10 cellular contexts compared by ENCODE assay signal in the genomic region with DNA sequence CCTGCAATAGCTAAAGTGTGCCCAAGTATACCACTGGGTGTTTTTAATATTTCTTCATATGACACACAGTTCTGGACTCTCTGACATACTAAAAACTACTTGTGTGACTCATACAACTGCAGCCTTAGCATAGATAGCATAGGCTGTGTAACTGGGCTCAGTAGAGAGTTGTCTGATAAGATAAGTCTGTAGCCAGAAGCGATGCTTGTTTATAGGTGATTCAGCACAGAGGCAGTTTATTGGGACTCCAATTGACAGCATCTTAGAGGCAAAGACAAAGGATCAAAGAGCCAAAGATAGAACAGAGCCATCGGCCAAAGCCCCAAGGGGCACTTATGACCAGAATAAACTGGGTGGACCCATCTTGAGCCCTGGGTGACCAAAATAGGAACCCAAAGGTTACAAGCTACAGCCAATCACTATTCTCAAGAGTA. TPM values are rescaled to one million over a fixed set of nuclear protein-coding genes. Genes with fewer than 3 reads are reported as not detected.
A peak's percentile ranks its signal among the peaks of the same experiment; 100 is the strongest.
DNase-seq lines count a peak whose midpoint lies in the region; ATAC-seq lines count a peak whose summit lies in the region.
"Had no signal": no experiment of that assay in that cellular context is flagged by ENCODE, and none has a peak within 500 bp of the region (broad histone marks: within the 10 kb centered on the region; RNA-seq: fewer than 3 reads in every experiment).

No MANE protein-coding gene starts in this region.

- no peaks in the 10 kb centered on the region for H3K27me3 Mint-ChIP-seq in activated naive CD4-positive, alpha-beta T cell treated with anti-CD3 and anti-CD28 coated beads for 36 hours (ENCODE audit: low read depth)
- no peaks in the 10 kb centered on the region for H3K27me3 Mint-ChIP-seq in activated CD4-positive, alpha-beta memory T cell treated with anti-CD3 and anti-CD28 coated beads for 36 hours
- H3K27me3 Mint-ChIP-seq: brain had no signal

- CTCF ChIA-PET in activated naive CD4-positive, alpha-beta T cell treated with anti-CD3 and anti-CD28 coated beads for 36 hours (lab: Charles Lee), result interaction anchor here (1.4 to 4.0 kb wide), 2 partner anchors 15 to 36 kb away, joined by 3 to 14 read pairs; no protein-coding TSS in a partner anchor
- CTCF ChIA-PET in activated CD4-positive, alpha-beta memory T cell treated with anti-CD3 and anti-CD28 coated beads for 36 hours (lab: Charles Lee), result interaction anchor here (1.0 to 1.4 kb wide), 4 partner anchors 36 to 83 kb away, joined by 3 to 12 read pairs (median 4); no protein-coding TSS in a partner anchor

- peak overlapping the region; percentile 79 for H3K27ac Mint-ChIP-seq in activated naive CD4-positive, alpha-beta T cell treated with anti-CD3 and anti-CD28 coated beads for 36 hours
- peak overlapping the region; percentile 85 for H3K27ac Mint-ChIP-seq in activated CD4-positive, alpha-beta memory T cell treated with anti-CD3 and anti-CD28 coated beads for 36 hours

- peak; percentile 24 for DNase-seq in activated naive CD4-positive, alpha-beta T cell treated with anti-CD3 and anti-CD28 coated beads for 36 hours
- DNase-seq in activated naive CD4-positive, alpha-beta T cell treated with Interleukin-2 at 50 U/mL for 16 hours, result no peak
- DNase-seq in activated CD4-positive, alpha-beta memory T cell treated with anti-CD3 and anti-CD28 coated beads for 36 hours, result no peak
- peak; percentile 27 for DNase-seq in glomerular endothelial cell (ENCODE audit: extremely low read depth, low read depth, low spot score)
- no peak for DNase-seq in stimulated activated naive CD8-positive, alpha-beta T cell treated with anti-CD3 and anti-CD28 coated beads, Interleukin-15, Interleukin-2, amounts not matched to agents 100 U/mL and 50 U/mL, for 24 hours
- no peak for DNase-seq in stimulated activated naive CD4-positive, alpha-beta T cell treated with Interleukin-2 at 50 U/mL for 16 hours (lab: John Stamatoyannopoulos, UW)
- DNase-seq: SHP77 treated with DMSO at 0.1 percent for 48 hours had no signal

- no peak overlapping the region for H3K4me3 Mint-ChIP-seq in activated naive CD4-positive, alpha-beta T cell treated with anti-CD3 and anti-CD28 coated beads for 36 hours
- H3K4me3 Mint-ChIP-seq in activated CD4-positive, alpha-beta memory T cell treated with anti-CD3 and anti-CD28 coated beads for 36 hours, result no peak overlapping the region
- H3K4me3 Mint-ChIP-seq: brain had no signal

- ATAC-seq in stimulated activated naive CD8-positive, alpha-beta T cell treated with anti-CD3 and anti-CD28 coated beads, Interleukin-15, Interleukin-2, amounts not matched to agents 100 U/mL and 50 U/mL, for 24 hours, result peak; percentile 94
- ATAC-seq in GM21526 (IDR thresholded peaks at IDR 0.05; ENCODE audit: low FRiP score, unreplicated experiment) (no peak), GM21529 (IDR thresholded peaks at IDR 0.05; ENCODE audit: unreplicated experiment) (no peak)

- H3K9me3 Mint-ChIP-seq in activated naive CD4-positive, alpha-beta T cell treated with anti-CD3 and anti-CD28 coated beads for 36 hours, result peaks cover 6% of the 10 kb centered on the region
- H3K9me3 Mint-ChIP-seq in activated CD4-positive, alpha-beta memory T cell treated with anti-CD3 and anti-CD28 coated beads for 36 hours, result peaks cover 5% of the 10 kb centered on the region

- H3K36me3 Mint-ChIP-seq in activated naive CD4-positive, alpha-beta T cell treated with anti-CD3 and anti-CD28 coated beads for 36 hours (ENCODE audit: low read depth), result peaks cover 12% of the 10 kb centered on the region
- H3K36me3 Mint-ChIP-seq in activated CD4-positive, alpha-beta memory T cell treated with anti-CD3 and anti-CD28 coated beads for 36 hours, result peaks cover 11% of the 10 kb centered on the region

- POLR2A ChIA-PET in activated CD4-positive, alpha-beta memory T cell treated with anti-CD3 and anti-CD28 coated beads for 36 hours (lab: Charles Lee), result interaction anchor here (1.0 to 1.5 kb wide), 6 partner anchors 15 to 82 kb away, joined by 3 to 5 read pairs (median 3); partner anchors contain the start of gene AAK1

- intact Hi-C loops in activated naive CD4-positive, alpha-beta T cell treated with anti-CD3 and anti-CD28 coated beads for 36 hours (cut with micrococcal nuclease), result loop anchor here (1.0 to 5.0 kb wide), 4 partner anchors 13 to 81 kb away; no protein-coding TSS in a partner anchor
- intact Hi-C loops in activated CD4-positive, alpha-beta memory T cell treated with anti-CD3 and anti-CD28 coated beads for 36 hours (cut with micrococcal nuclease), result loop anchor here (1.0 to 2.0 kb wide), 4 partner anchors 16 to 45 kb away; partner anchors contain the start of gene AAK1

- peaks cover 92% of the 10 kb centered on the region for H3K4me1 Mint-ChIP-seq in activated naive CD4-positive, alpha-beta T cell treated with anti-CD3 and anti-CD28 coated beads for 36 hours (ENCODE audit: low read depth)
- peaks cover 88% of the 10 kb centered on the region for H3K4me1 Mint-ChIP-seq in activated CD4-positive, alpha-beta memory T cell treated with anti-CD3 and anti-CD28 coated beads for 36 hours (ENCODE audit: low read depth)

RNA-seq across cellular contexts. Expression of gene AAK1, which starts 42.3 kb away (rescaled TPM):
- 10 to 100 TPM; 77.4 to 79.5 TPM for total RNA-seq in activated naive CD4-positive, alpha-beta T cell treated with anti-CD3 and anti-CD28 coated beads for 36 hours
- 10 to 100 TPM; 95.2 to 99.3 TPM for total RNA-seq in activated CD4-positive, alpha-beta memory T cell treated with anti-CD3 and anti-CD28 coated beads for 36 hours
- 48.2 and 83.4 TPM in 2 replicates for total RNA-seq in glomerular endothelial cell

Comparison
In these comparisons a context has a peak if more than half of its experiments do, and no peak if none do; other contexts are left out.
1. DNase-seq: peak in activated naive CD4-positive, alpha-beta T cell treated with anti-CD3 and anti-CD28 coated beads for 36 hours (single experiment) and glomerular endothelial cell (single experiment); none in activated naive CD4-positive, alpha-beta T cell treated with Interleukin-2 at 50 U/mL for 16 hours (single experiment), activated CD4-positive, alpha-beta memory T cell treated with anti-CD3 and anti-CD28 coated beads for 36 hours (single experiment), stimulated activated naive CD8-positive, alpha-beta T cell treated with anti-CD3 and anti-CD28 coated beads, Interleukin-15, Interleukin-2, amounts not matched to agents 100 U/mL and 50 U/mL, for 24 hours (single experiment) and stimulated activated naive CD4-positive, alpha-beta T cell treated with Interleukin-2 at 50 U/mL for 16 hours (single experiment).